Comparison of ENCODE assay signal across 10 cellular contexts in genomic region chrX:30831082-30831481, GRCh38. TPM values are rescaled to one million over a fixed set of nuclear protein-coding genes. Genes with fewer than 3 reads are reported as not detected.
A peak's percentile ranks its signal among the peaks of the same experiment; 100 is the strongest.
DNase-seq lines count a peak whose midpoint lies in the region; ATAC-seq, FAIRE-seq and TF ChIP-seq lines count a peak whose summit lies in the region.
"Had no signal": no experiment of that assay in that cellular context is flagged by ENCODE, and none has a peak within 500 bp of the region (broad histone marks: within the 10 kb centered on the region; RNA-seq: fewer than 3 reads in every experiment).

No MANE protein-coding gene starts in this region.

- DNase-seq in activated CD4-positive, CD25-positive, alpha-beta regulatory T cell treated with anti-CD3 and anti-CD28 coated beads, Interleukin-2, amount 50 U/mL, for 16 hours (ENCODE audit: low read depth, low spot score) = peak; percentile 0
- no peak for DNase-seq in activated CD4-positive, CD25-positive, alpha-beta regulatory T cell (lab: John Stamatoyannopoulos, UW)
- peak; percentile 34 for DNase-seq in activated naive CD8-positive, alpha-beta T cell treated with anti-CD3 and anti-CD28 coated beads for 36 hours
- DNase-seq in stimulated activated CD4-positive, alpha-beta T cell treated with anti-CD3 and anti-CD28 coated beads, TNF-alpha, amount 100 ng/mL, for 48 hours (ENCODE audit: low read depth in 3 of 3) = peak; percentile 5 to 21 (median 12)
- no peak for DNase-seq in urothelium cell line (ENCODE audit: low spot score)
- no peak for DNase-seq in HEK293T (ENCODE audit: extremely low spot score)
- no peak for DNase-seq in HUDEP-2 (lab: John Stamatoyannopoulos, UW; ENCODE audit: unreplicated experiment in 76 of 76)
- DNase-seq: naive B cell, NCI-H1436 had no signal

- H3K27ac Mint-ChIP-seq in activated naive CD8-positive, alpha-beta T cell treated with anti-CD3 and anti-CD28 coated beads for 36 hours = peak overlapping the region; percentile 81

- peaks cover 50% of the 10 kb centered on the region for H3K36me3 Mint-ChIP-seq in activated naive CD8-positive, alpha-beta T cell treated with anti-CD3 and anti-CD28 coated beads for 36 hours
- H3K36me3 Mint-ChIP-seq: naive B cell had no signal

- H3K27me3 Mint-ChIP-seq in activated naive CD8-positive, alpha-beta T cell treated with anti-CD3 and anti-CD28 coated beads for 36 hours = no peaks in the 10 kb centered on the region
- H3K27me3 Mint-ChIP-seq: naive B cell had no signal

- peaks cover 31% of the 10 kb centered on the region for H3K4me1 Mint-ChIP-seq in activated naive CD8-positive, alpha-beta T cell treated with anti-CD3 and anti-CD28 coated beads for 36 hours

- POLR2A ChIA-PET in HEK293T (lab: Yijun Ruan, JAX) = no interaction called here

- peak overlapping the region; percentile 56 for H3K4me3 Mint-ChIP-seq in activated naive CD8-positive, alpha-beta T cell treated with anti-CD3 and anti-CD28 coated beads for 36 hours
- H3K4me3 Mint-ChIP-seq: naive B cell had no signal

- H3K9me3 Mint-ChIP-seq in activated naive CD8-positive, alpha-beta T cell treated with anti-CD3 and anti-CD28 coated beads for 36 hours = no peaks in the 10 kb centered on the region
- H3K9me3 Mint-ChIP-seq: naive B cell had no signal

- no peak for FAIRE-seq in urothelium cell line (lab: Jason Lieb, UNC)

- CTCF ChIA-PET in HEK293T (lab: Yijun Ruan, JAX) = interaction anchor here (0.7 kb wide), 1 partner anchor 1918 kb away, joined by 5 read pairs; no protein-coding TSS in a partner anchor

- ATAC-seq in HG03521 (IDR thresholded peaks at IDR 0.05; ENCODE audit: unreplicated experiment) = peak; percentile 86

TF ChIP-seq in HEK293T, 16 proteins besides CTCF, POLR2A, EP300 and RAD21:
- no peak for TF ChIP-seq ARNT (IDR thresholded peaks at IDR 0.05)
- no peak for TF ChIP-seq LEF1 (IDR thresholded peaks at IDR 0.05; ENCODE audit: borderline replicate concordance)
- no peak for TF ChIP-seq SP1 (IDR thresholded peaks at IDR 0.05)
- no peak for TF ChIP-seq NFRKB (IDR thresholded peaks at IDR 0.05)
- no peak for TF ChIP-seq ELF4 (IDR thresholded peaks at IDR 0.05)
- TF ChIP-seq L3MBTL2 (conservative IDR thresholded peaks at IDR 0.05) = no peak
- TF ChIP-seq BHLHE40 (IDR thresholded peaks at IDR 0.05; ENCODE audit: borderline replicate concordance) = no peak
- no peak for TF ChIP-seq ZNF384 (IDR thresholded peaks at IDR 0.05)
- no peak for TF ChIP-seq FOXM1 (IDR thresholded peaks at IDR 0.05; ENCODE audit: borderline replicate concordance)
- TF ChIP-seq FOXK2 (IDR thresholded peaks at IDR 0.05) = no peak
- no peak for TF ChIP-seq CTBP1 (IDR thresholded peaks at IDR 0.05; ENCODE audit: borderline replicate concordance)

RNA-seq across cellular contexts. Expression of gene TAB3, which starts 58.0 kb away (rescaled TPM):
- 10 to 100 TPM; 23.0 to 25.0 TPM for total RNA-seq in activated naive CD8-positive, alpha-beta T cell treated with anti-CD3 and anti-CD28 coated beads for 36 hours

Comparison
In these comparisons a context has a peak if more than half of its experiments do, and no peak if none do; other contexts are left out.
1. DNase-seq: peak in activated CD4-positive, CD25-positive, alpha-beta regulatory T cell treated with anti-CD3 and anti-CD28 coated beads, Interleukin-2, amount 50 U/mL, for 16 hours (single experiment), activated naive CD8-positive, alpha-beta T cell treated with anti-CD3 and anti-CD28 coated beads for 36 hours (single experiment) and stimulated activated CD4-positive, alpha-beta T cell treated with anti-CD3 and anti-CD28 coated beads, TNF-alpha, amount 100 ng/mL, for 48 hours (3 of 3); none in activated CD4-positive, CD25-positive, alpha-beta regulatory T cell (0 of 4), urothelium cell line (single experiment), HEK293T (single experiment) and HUDEP-2 (0 of 76).